ENCODE assay signal across 7 cellular contexts in genomic region chr2:101151859-101152194, GRCh38. TPM values are rescaled to one million over a fixed set of nuclear protein-coding genes. Genes with fewer than 3 reads are reported as not detected.
DNase-seq lines count a peak whose midpoint lies in the region; ATAC-seq, FAIRE-seq and TF ChIP-seq lines count a peak whose summit lies in the region.

No MANE protein-coding gene starts in this region.

- peaks cover 22 to 32% (median 30%) of the 10 kb centered on the region in 3 donors for H3K4me1 Mint-ChIP-seq in T-cell

- CTCF ChIA-PET in HCT116 (lab: Charles Lee) = interaction anchor here (1.0 to 4.4 kb wide), 4 partner anchors 66 to 139 kb away, joined by 4 to 33 read pairs (median 4); no protein-coding TSS in a partner anchor
- CTCF ChIA-PET in T-cell (lab: Charles Lee) = no interaction called here

- intact Hi-C loops in HCT116 (cut with micrococcal nuclease) = loop anchor here (1.0 to 10.0 kb wide), 4 partner anchors 116 to 541 kb away; no protein-coding TSS in a partner anchor
- intact Hi-C loops in Right ventricle myocardium superior (cut with DNase I) = loop anchor here (2.0 to 5.0 kb wide), 2 partner anchors 120 to 139 kb away; no protein-coding TSS in a partner anchor

- TF ChIP-seq CTCF in HCT116 (IDR thresholded peaks at IDR 0.05 in 2 of 3, conservative IDR thresholded peaks at IDR 0.05 in 1 of 3; ENCODE audit: borderline replicate concordance in 1 of 3, insufficient read depth in 1 of 3, low read depth in 2 of 3, low read length in 2 of 3) = no peak

- H3K27ac ChIP-seq in HCT116 (ENCODE audit: low read depth, low read length) (peak overlapping the region; percentile 41; the same call in 1 of the 2 replicates), rectal smooth muscle tissue (ENCODE audit: low read depth, low read length) (peak overlapping the region; percentile 35)

- no peak for ATAC-seq in HCT116
- no peak for ATAC-seq in T-cell (replicated peaks in 1 of 4)
- peak; percentile 19 for ATAC-seq in Right ventricle myocardium superior (ENCODE audit: poor library complexity)
- ATAC-seq in HG03439 (IDR thresholded peaks at IDR 0.05; ENCODE audit: unreplicated experiment) = no peak

- no peaks in the 10 kb centered on the region for H3K9me3 Mint-ChIP-seq in T-cell

- H3K36me3 Mint-ChIP-seq in T-cell = no peaks in the 10 kb centered on the region

- peaks cover 12 to 21% of the 10 kb centered on the region in 2 donors for H3K27me3 Mint-ChIP-seq in T-cell

- H3K4me1 ChIP-seq in HCT116 (ENCODE audit: control insufficient read depth in 1 of 2, insufficient read depth in 2 of 2, low read length in 2 of 2) (peaks cover 22 to 52% of the 10 kb centered on the region in 2 experiments), rectal smooth muscle tissue (ENCODE audit: control insufficient read depth, insufficient read depth, low read length) (peaks cover 13% of the 10 kb centered on the region)

- peak overlapping the region; percentile 81 to 86 (median 81) for H3K4me3 Mint-ChIP-seq in T-cell

- H3K27ac Mint-ChIP-seq in T-cell = peak overlapping the region; percentile 16 to 66

- H3K4me3 ChIP-seq in HCT116 (replicated peaks in 1 of 2; ENCODE audit: low read depth in 1 of 2, low read length in 2 of 2) (peak overlapping the region; percentile 53 to 80), rectal smooth muscle tissue (ENCODE audit: low read length) (peak overlapping the region; percentile 71)

- POLR2A ChIA-PET in HCT116 (lab: Charles Lee) (interaction anchor here (0.8 to 1.8 kb wide), 3 partner anchors 16 to 28 kb away, joined by 3 to 4 read pairs (median 3); no protein-coding TSS in a partner anchor), T-cell (lab: Charles Lee) (interaction anchor here in 1 of 2 donors (0.7 kb wide), 1 partner anchor 571 kb away, joined by 3 read pairs; no protein-coding TSS in a partner anchor)

- H3K9me2 ChIP-seq in HCT116 (ENCODE audit: insufficient read depth) = no peaks in the 10 kb centered on the region

- RAD21 ChIA-PET in HCT116 (lab: Charles Lee; ENCODE audit: low non-redundant PET in 1 of 2, low total read pairs in 2 of 2, uncharacterized antibody in 2 of 2, unreplicated experiment in 2 of 2) = interaction anchor here (0.6 to 1.8 kb wide), 4 partner anchors 36 to 139 kb away, joined by 3 to 5 read pairs (median 4); no protein-coding TSS in a partner anchor

- H3K9me3 ChIP-seq in HCT116 (ENCODE audit: control insufficient read depth in 1 of 2, insufficient read depth in 1 of 2, low read depth in 1 of 2, low read length in 2 of 2) = no peaks in the 10 kb centered on the region

- peak overlapping the region; percentile 23 for H2AFZ ChIP-seq in HCT116 (ENCODE audit: low read depth, low read length, poor library complexity, severe bottlenecking)

- DNase-seq in HCT116 (ENCODE audit: low read depth, low spot score) = no peak
- no peak for DNase-seq in T-cell
- DNase-seq in Right ventricle myocardium superior = no peak
- no peak for DNase-seq in RCC 7860 (ENCODE audit: low spot score)
- no peak for DNase-seq in LoVo (ENCODE audit: low spot score)

- no peaks in the 10 kb centered on the region; the same call in 1 of the 2 replicates for H4K20me1 ChIP-seq in HCT116 (ENCODE audit: insufficient read depth)

- no peaks in the 10 kb centered on the region for H3K36me3 ChIP-seq in HCT116 (ENCODE audit: control insufficient read depth in 1 of 2, insufficient read depth in 2 of 2, low read length in 2 of 2)
- no peaks in the 10 kb centered on the region for H3K36me3 ChIP-seq in rectal smooth muscle tissue (ENCODE audit: control insufficient read depth, insufficient read depth, low read length)

- FAIRE-seq in RCC 7860 (lab: Jason Lieb, UNC) = no peak

- no peak for TF ChIP-seq RAD21 in HCT116 (IDR thresholded peaks at IDR 0.05; ENCODE audit: low read depth)

- TSS peak; percentile 86 for BruUV-seq in HCT116 (replicated peaks; lab: Mats Ljungman, UMichigan)

- peak overlapping the region; percentile 78 for H3K4me2 ChIP-seq in HCT116 (ENCODE audit: low read length)

- peak overlapping the region; percentile 58 for H3K9ac ChIP-seq in HCT116 (ENCODE audit: low read length)
- H3K9ac ChIP-seq in rectal smooth muscle tissue (ENCODE audit: low read length) = no peak overlapping the region

- no peaks in the 10 kb centered on the region for H3K27me3 ChIP-seq in HCT116 (ENCODE audit: insufficient read depth, low read length)
- no peaks in the 10 kb centered on the region for H3K27me3 ChIP-seq in rectal smooth muscle tissue (ENCODE audit: control insufficient read depth, insufficient read depth, low read length)

- TF ChIP-seq POLR2A in HCT116 (IDR thresholded peaks at IDR 0.05; ENCODE audit: borderline replicate concordance, extremely low read depth, insufficient read depth, insufficient read length) = no peak

- H3K79me2 ChIP-seq in HCT116 (ENCODE audit: insufficient read depth, low read length) = peaks cover 39% of the 10 kb centered on the region

TF ChIP-seq in HCT116, 20 proteins besides CTCF, POLR2A, EP300 and RAD21:
- TF ChIP-seq FOSL1 (IDR thresholded peaks at IDR 0.05; ENCODE audit: low read depth) (no peak), TCF7L2 (IDR thresholded peaks at IDR 0.05; ENCODE audit: borderline replicate concordance, extremely low read depth, insufficient read depth, insufficient read length) (no peak), JUND (IDR thresholded peaks at IDR 0.05) (no peak), ZFX (IDR thresholded peaks at IDR 0.05) (no peak), EGR1 (IDR thresholded peaks at IDR 0.05; ENCODE audit: low read depth) (no peak), EZH2phosphoT487 (IDR thresholded peaks at IDR 0.05; ENCODE audit: borderline replicate concordance) (no peak)
TF ChIP-seq in HCT116: peak in this region for 0.

RNA-seq across cellular contexts. Expression of gene TBC1D8, which starts 0.6 kb away (rescaled TPM):
- total RNA-seq in HCT116 (2021; ENCODE audit: unreplicated experiment) = 44.0 TPM
- 38.6 and 44.2 TPM in 2 replicates for polyA plus RNA-seq in HCT116 (2012)
- total RNA-seq in T-cell = 1 to 10 TPM in 4 of 5 donors, under 1 TPM in 1; 0.40 to 2.1 (median 2.0) TPM
- total RNA-seq in Right ventricle myocardium superior = 51.4 TPM

Comparison
In these comparisons a context has a peak if more than half of its experiments do, and no peak if none do; other contexts are left out.
1. RNA of gene TBC1D8, which starts 0.6 kb away (total RNA-seq): 51.4 TPM in Right ventricle myocardium superior (single experiment) and 44.0 TPM in HCT116 (single experiment); 0.40 to 2.1 TPM in T-cell; every median in the first group is over 10 times any median in the second.